Comparison of ENCODE assay signal across 8 cellular contexts in the genomic region with DNA sequence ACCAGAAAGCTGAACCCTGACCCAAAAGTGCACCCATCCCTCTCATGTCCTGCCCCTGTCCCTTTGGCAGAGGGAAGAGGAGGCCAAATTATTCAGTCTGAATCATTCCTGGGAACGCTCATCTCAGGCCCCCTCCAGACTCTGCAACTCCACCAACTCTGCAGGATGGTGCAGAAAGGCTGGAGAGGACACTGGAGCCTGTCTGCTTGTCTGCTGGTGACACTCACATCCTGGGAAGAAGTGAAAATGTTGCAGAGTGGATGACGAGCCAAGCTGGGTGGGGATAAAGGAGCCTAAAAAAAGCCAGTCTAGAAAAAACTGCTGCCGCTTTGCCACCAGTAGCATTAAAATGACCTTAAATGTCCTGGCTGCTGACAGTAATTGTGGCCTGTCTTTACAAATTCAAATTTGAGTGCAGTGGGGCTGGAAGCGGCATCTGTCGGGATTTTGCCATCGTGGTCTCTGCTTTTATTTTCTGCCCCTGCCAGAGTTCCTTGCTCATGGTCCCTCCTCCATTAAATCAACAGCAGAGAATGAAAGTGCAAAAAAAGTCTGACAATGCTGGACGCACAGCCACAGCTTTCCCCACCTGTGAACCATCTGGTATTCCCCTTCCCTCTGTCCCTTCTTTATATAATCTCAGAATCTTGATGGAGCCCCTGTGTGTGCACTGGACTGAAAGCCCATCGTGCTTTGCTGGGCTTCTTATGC.
DNase-seq lines count a peak whose midpoint lies in the region; TF ChIP-seq lines count a peak whose summit lies in the region.

No MANE protein-coding gene starts in this region.

- TF ChIP-seq CTCF in endodermal cell (conservative IDR thresholded peaks at IDR 0.05), result no peak
- TF ChIP-seq CTCF in neural crest cell (conservative IDR thresholded peaks at IDR 0.05), result no peak

- no peak overlapping the region for H3K4me3 Mint-ChIP-seq in endodermal cell
- H3K4me3 Mint-ChIP-seq in neural crest cell, result peak overlapping the region; percentile 58

- H3K27me3 Mint-ChIP-seq in endodermal cell (ENCODE audit: insufficient read depth), result no peaks in the 10 kb centered on the region
- H3K27me3 Mint-ChIP-seq in neural crest cell (ENCODE audit: low read depth), result no peaks in the 10 kb centered on the region

- no peaks in the 10 kb centered on the region for H3K9me3 ChIP-seq in NT2/D1 (ENCODE audit: insufficient read depth, low read length)
- H3K9me3 ChIP-seq in endodermal cell (ENCODE audit: control insufficient read depth, low read length), result no peaks in the 10 kb centered on the region

- peaks cover 62% of the 10 kb centered on the region for H3K36me3 Mint-ChIP-seq in endodermal cell (ENCODE audit: low read depth)
- H3K36me3 Mint-ChIP-seq in neural crest cell (ENCODE audit: low read depth), result peaks cover 28% of the 10 kb centered on the region

- H3K9me3 Mint-ChIP-seq in endodermal cell, result no peaks in the 10 kb centered on the region
- no peaks in the 10 kb centered on the region for H3K9me3 Mint-ChIP-seq in neural crest cell

- 47 to 77% methylated on average over 7 to 8 of the region's 8 CpGs for WGBS in endodermal cell (ENCODE audit: insufficient coverage in 1 of 2, insufficient read length in 1 of 2), 2 experiments

- H3K4me1 Mint-ChIP-seq in endodermal cell (peaks cover 32% of the 10 kb centered on the region), neural crest cell (peaks cover 63% of the 10 kb centered on the region)

- H3K27me3 ChIP-seq in NT2/D1 (ENCODE audit: insufficient read depth, insufficient read length) (no peaks in the 10 kb centered on the region), endodermal cell (ENCODE audit: control insufficient read depth, insufficient read depth, low read length, poor library complexity, severe bottlenecking) (no peaks in the 10 kb centered on the region)

- H3K4me3 ChIP-seq in NT2/D1 (ENCODE audit: insufficient read length, low read depth) (no peak overlapping the region), endodermal cell (ENCODE audit: low read length) (no peak overlapping the region)

- H3K36me3 ChIP-seq in NT2/D1 (ENCODE audit: insufficient read depth, insufficient read length, low read length) (peaks cover 42% of the 10 kb centered on the region), endodermal cell (ENCODE audit: control insufficient read depth, insufficient read depth, low read length) (peaks cover 31% of the 10 kb centered on the region)

- H3K9ac ChIP-seq in NT2/D1 (ENCODE audit: insufficient read length, low read depth) (peak overlapping the region; percentile 47), endodermal cell (ENCODE audit: extremely low read depth, low read length, poor library complexity, severe bottlenecking) (peak overlapping the region; percentile 17)

- H3K27ac ChIP-seq in endodermal cell (ENCODE audit: low read depth, low read length), result peak overlapping the region; percentile 95

- H3K4me1 ChIP-seq in NT2/D1 (ENCODE audit: insufficient read depth, insufficient read length), result peaks cover 8% of the 10 kb centered on the region
- peaks cover 7% of the 10 kb centered on the region for H3K4me1 ChIP-seq in endodermal cell (ENCODE audit: control insufficient read depth, insufficient read depth, low read length)

- peak overlapping the region; percentile 86 for H3K27ac Mint-ChIP-seq in endodermal cell
- peak overlapping the region; percentile 97 for H3K27ac Mint-ChIP-seq in neural crest cell (ENCODE audit: unreplicated experiment)

- DNase-seq in DMS 273 (lab: John Stamatoyannopoulos, UW; ENCODE audit: unreplicated experiment) (peak; percentile 67), NT2/D1 (ENCODE audit: low read depth, low spot score) (no peak), endodermal cell (no peak), neural crest cell (ENCODE audit: low read depth, low spot score) (no peak), HUDEP-2 (lab: John Stamatoyannopoulos, UW; ENCODE audit: unreplicated experiment in 76 of 76) (no peak), dedifferentiated amniotic fluid mesenchymal stem cell (ENCODE audit: extremely low spot score) (no peak), COLO829 (ENCODE audit: low spot score) (no peak), OCI-M2 (lab: John Stamatoyannopoulos, UW; ENCODE audit: unreplicated experiment) (no peak)
